1 cellular context compared by ENCODE assay signal in genomic region chr2:104872866-104873688, GRCh38.
TF ChIP-seq lines count a peak whose summit lies in the region.

No MANE protein-coding gene starts in this region.

TF ChIP-seq in HEK293, 187 proteins besides CTCF, POLR2A, EP300 and RAD21 (continued from another document and continues in another):
- TF ChIP-seq ZNF214 (tag by site-specific recombination; IDR thresholded peaks at IDR 0.05; ENCODE audit: borderline replicate concordance) (no peak), YY2 (tag by site-specific recombination; IDR thresholded peaks at IDR 0.05) (no peak), ZNF645 (tag by site-specific recombination; IDR thresholded peaks at IDR 0.05) (no peak), ZNF19 (tag by site-specific recombination; IDR thresholded peaks at IDR 0.05; ENCODE audit: low read depth) (no peak), ZNF114 (tag by site-specific recombination; IDR thresholded peaks at IDR 0.05) (no peak), ZNF518A (tag by site-specific recombination; conservative IDR thresholded peaks at IDR 0.05; ENCODE audit: low read depth) (no peak), ZNF23 (tag by site-specific recombination; IDR thresholded peaks at IDR 0.05; ENCODE audit: borderline replicate concordance) (no peak), SCRT2 (tag by site-specific recombination; IDR thresholded peaks at IDR 0.05) (peak; percentile 8; the same call in 1 of the 2 replicates), ZNF169 (tag by site-specific recombination; IDR thresholded peaks at IDR 0.05) (no peak), KLF10 (tag by site-specific recombination; IDR thresholded peaks at IDR 0.05) (no peak), ZNF623 (tag by site-specific recombination; IDR thresholded peaks at IDR 0.05) (no peak), ZNF266 (tag by site-specific recombination; IDR thresholded peaks at IDR 0.05; ENCODE audit: low read depth) (no peak), ZFP3 (tag by site-specific recombination; IDR thresholded peaks at IDR 0.05; ENCODE audit: low read depth) (no peak), ZNF624 (tag by site-specific recombination; IDR thresholded peaks at IDR 0.05) (no peak), PRDM1 (tag by site-specific recombination; IDR thresholded peaks at IDR 0.05) (peak; percentile 83), SETDB1 (IDR thresholded peaks at IDR 0.05; ENCODE audit: insufficient read length, low read length) (no peak), TRIM28 (IDR thresholded peaks at IDR 0.05; ENCODE audit: borderline replicate concordance, low read length) (no peak), ZSCAN4 (tag by site-specific recombination; IDR thresholded peaks at IDR 0.05) (no peak), ZNF704 (tag by site-specific recombination; IDR thresholded peaks at IDR 0.05) (no peak), FEZF1 (tag by site-specific recombination; IDR thresholded peaks at IDR 0.05) (no peak), OVOL3 (tag by site-specific recombination; IDR thresholded peaks at IDR 0.05) (no peak), HOXC10 (CRISPR knock-in tag; IDR thresholded peaks at IDR 0.05) (peak; percentile 90; the same call in 1 of the 2 replicates), ZNF514 (tag by site-specific recombination; IDR thresholded peaks at IDR 0.05) (no peak), ZNF174 (tag by site-specific recombination; IDR thresholded peaks at IDR 0.05) (no peak), ZNF112 (tag by site-specific recombination; IDR thresholded peaks at IDR 0.05) (no peak), ZNF223 (tag by site-specific recombination; IDR thresholded peaks at IDR 0.05) (no peak), ZNF658 (tag by site-specific recombination; IDR thresholded peaks at IDR 0.05) (no peak)
- TF ChIP-seq, protein P1, sequence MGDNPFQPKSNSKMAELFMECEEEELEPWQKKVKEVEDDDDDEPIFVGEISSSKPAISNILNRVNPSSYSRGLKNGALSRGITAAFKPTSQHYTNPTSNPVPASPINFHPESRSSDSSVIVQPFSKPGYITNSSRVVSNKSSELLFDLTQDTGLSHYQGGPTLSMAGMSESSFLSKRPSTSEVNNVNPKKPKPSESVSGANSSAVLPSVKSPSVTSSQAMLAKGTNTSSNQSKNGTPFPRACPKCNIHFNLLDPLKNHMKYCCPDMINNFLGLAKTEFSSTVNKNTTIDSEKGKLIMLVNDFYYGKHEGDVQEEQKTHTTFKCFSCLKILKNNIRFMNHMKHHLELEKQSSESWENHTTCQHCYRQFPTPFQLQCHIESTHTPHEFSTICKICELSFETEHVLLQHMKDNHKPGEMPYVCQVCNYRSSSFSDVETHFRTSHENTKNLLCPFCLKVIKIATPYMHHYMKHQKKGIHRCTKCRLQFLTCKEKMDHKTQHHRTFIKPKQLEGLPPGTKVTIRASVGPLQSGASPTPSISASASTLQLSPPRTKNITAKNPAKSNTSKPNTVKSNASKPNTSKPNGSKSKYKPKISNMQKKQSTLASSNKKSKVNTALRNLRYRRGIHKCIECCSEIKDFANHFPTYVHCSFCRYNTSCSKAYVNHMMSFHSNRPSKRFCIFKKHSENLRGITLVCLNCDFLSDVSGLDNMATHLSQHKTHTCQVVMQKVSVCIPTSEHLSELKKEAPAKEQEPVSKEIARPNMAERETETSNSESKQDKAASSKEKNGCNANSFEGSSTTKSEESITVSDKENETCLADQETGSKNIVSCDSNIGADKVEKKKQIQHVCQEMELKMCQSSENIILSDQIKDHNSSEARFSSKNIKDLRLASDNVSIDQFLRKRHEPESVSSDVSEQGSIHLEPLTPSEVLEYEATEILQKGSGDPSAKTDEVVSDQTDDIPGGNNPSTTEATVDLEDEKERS (tag by site-specific recombination; IDR thresholded peaks at IDR 0.05): no peak
- TF ChIP-seq, protein P2, sequence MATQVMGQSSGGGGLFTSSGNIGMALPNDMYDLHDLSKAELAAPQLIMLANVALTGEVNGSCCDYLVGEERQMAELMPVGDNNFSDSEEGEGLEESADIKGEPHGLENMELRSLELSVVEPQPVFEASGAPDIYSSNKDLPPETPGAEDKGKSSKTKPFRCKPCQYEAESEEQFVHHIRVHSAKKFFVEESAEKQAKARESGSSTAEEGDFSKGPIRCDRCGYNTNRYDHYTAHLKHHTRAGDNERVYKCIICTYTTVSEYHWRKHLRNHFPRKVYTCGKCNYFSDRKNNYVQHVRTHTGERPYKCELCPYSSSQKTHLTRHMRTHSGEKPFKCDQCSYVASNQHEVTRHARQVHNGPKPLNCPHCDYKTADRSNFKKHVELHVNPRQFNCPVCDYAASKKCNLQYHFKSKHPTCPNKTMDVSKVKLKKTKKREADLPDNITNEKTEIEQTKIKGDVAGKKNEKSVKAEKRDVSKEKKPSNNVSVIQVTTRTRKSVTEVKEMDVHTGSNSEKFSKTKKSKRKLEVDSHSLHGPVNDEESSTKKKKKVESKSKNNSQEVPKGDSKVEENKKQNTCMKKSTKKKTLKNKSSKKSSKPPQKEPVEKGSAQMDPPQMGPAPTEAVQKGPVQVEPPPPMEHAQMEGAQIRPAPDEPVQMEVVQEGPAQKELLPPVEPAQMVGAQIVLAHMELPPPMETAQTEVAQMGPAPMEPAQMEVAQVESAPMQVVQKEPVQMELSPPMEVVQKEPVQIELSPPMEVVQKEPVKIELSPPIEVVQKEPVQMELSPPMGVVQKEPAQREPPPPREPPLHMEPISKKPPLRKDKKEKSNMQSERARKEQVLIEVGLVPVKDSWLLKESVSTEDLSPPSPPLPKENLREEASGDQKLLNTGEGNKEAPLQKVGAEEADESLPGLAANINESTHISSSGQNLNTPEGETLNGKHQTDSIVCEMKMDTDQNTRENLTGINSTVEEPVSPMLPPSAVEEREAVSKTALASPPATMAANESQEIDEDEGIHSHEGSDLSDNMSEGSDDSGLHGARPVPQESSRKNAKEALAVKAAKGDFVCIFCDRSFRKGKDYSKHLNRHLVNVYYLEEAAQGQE (tag by site-specific recombination; IDR thresholded peaks at IDR 0.05): no peak
- TF ChIP-seq, protein P3, sequence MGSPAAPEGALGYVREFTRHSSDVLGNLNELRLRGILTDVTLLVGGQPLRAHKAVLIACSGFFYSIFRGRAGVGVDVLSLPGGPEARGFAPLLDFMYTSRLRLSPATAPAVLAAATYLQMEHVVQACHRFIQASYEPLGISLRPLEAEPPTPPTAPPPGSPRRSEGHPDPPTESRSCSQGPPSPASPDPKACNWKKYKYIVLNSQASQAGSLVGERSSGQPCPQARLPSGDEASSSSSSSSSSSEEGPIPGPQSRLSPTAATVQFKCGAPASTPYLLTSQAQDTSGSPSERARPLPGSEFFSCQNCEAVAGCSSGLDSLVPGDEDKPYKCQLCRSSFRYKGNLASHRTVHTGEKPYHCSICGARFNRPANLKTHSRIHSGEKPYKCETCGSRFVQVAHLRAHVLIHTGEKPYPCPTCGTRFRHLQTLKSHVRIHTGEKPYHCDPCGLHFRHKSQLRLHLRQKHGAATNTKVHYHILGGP (tag by site-specific recombination; IDR thresholded peaks at IDR 0.05): no peak
- TF ChIP-seq, protein P4, sequence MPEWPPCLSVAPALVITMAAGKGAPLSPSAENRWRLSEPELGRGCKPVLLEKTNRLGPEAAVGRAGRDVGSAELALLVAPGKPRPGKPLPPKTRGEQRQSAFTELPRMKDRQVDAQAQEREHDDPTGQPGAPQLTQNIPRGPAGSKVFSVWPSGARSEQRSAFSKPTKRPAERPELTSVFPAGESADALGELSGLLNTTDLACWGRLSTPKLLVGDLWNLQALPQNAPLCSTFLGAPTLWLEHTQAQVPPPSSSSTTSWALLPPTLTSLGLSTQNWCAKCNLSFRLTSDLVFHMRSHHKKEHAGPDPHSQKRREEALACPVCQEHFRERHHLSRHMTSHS (tag by site-specific recombination; IDR thresholded peaks at IDR 0.05): no peak
- TF ChIP-seq, protein P5, sequence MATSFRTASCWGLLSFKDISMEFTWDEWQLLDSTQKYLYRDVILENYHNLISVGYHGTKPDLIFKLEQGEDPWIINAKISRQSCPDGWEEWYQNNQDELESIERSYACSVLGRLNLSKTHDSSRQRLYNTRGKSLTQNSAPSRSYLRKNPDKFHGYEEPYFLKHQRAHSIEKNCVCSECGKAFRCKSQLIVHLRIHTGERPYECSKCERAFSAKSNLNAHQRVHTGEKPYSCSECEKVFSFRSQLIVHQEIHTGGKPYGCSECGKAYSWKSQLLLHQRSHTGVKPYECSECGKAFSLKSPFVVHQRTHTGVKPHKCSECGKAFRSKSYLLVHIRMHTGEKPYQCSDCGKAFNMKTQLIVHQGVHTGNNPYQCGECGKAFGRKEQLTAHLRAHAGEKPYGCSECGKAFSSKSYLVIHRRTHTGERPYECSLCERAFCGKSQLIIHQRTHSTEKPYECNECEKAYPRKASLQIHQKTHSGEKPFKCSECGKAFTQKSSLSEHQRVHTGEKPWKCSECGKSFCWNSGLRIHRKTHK (tag by site-specific recombination; IDR thresholded peaks at IDR 0.05): no peak
- TF ChIP-seq, protein P6, sequence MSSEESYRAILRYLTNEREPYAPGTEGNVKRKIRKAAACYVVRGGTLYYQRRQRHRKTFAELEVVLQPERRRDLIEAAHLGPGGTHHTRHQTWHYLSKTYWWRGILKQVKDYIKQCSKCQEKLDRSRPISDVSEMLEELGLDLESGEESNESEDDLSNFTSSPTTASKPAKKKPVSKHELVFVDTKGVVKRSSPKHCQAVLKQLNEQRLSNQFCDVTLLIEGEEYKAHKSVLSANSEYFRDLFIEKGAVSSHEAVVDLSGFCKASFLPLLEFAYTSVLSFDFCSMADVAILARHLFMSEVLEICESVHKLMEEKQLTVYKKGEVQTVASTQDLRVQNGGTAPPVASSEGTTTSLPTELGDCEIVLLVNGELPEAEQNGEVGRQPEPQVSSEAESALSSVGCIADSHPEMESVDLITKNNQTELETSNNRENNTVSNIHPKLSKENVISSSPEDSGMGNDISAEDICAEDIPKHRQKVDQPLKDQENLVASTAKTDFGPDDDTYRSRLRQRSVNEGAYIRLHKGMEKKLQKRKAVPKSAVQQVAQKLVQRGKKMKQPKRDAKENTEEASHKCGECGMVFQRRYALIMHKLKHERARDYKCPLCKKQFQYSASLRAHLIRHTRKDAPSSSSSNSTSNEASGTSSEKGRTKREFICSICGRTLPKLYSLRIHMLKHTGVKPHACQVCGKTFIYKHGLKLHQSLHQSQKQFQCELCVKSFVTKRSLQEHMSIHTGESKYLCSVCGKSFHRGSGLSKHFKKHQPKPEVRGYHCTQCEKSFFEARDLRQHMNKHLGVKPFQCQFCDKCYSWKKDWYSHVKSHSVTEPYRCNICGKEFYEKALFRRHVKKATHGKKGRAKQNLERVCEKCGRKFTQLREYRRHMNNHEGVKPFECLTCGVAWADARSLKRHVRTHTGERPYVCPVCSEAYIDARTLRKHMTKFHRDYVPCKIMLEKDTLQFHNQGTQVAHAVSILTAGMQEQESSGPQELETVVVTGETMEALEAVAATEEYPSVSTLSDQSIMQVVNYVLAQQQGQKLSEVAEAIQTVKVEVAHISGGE (tag by site-specific recombination; conservative IDR thresholded peaks at IDR 0.05; ENCODE audit: low read depth): peak; percentile 17; the same call in 1 of the 2 replicates
